8 cellular contexts compared by ENCODE assay signal in genomic region chr2:36356990-36357505, GRCh38. TPM values are rescaled to one million over a fixed set of nuclear protein-coding genes. Genes with fewer than 3 reads are reported as not detected.
DNase-seq lines count a peak whose midpoint lies in the region; ATAC-seq and TF ChIP-seq lines count a peak whose summit lies in the region.

No MANE protein-coding gene starts in this region.

- ATAC-seq in HG02840 (IDR thresholded peaks at IDR 0.05; ENCODE audit: low FRiP score, unreplicated experiment) (peak; percentile 18), mucosa of descending colon (peak; percentile 31), HG03439 (IDR thresholded peaks at IDR 0.05; ENCODE audit: unreplicated experiment) (no peak)

- H3K4me3 ChIP-seq in SJCRH30: peak overlapping the region; percentile 73
- peak overlapping the region; percentile 61 to 95 (median 82) for H3K4me3 ChIP-seq in dorsolateral prefrontal cortex
- H3K4me3 ChIP-seq in mucosa of descending colon: peak overlapping the region; percentile 65
- peak overlapping the region; percentile 24 to 83 (median 66) for H3K4me3 ChIP-seq in thyroid gland (replicated peaks in 1 of 3)

- H3K9me3 ChIP-seq in SJCRH30 (replicated peaks) (no peaks in the 10 kb centered on the region), mucosa of descending colon (no peaks in the 10 kb centered on the region), thyroid gland (no peaks in the 10 kb centered on the region)

- intact Hi-C loops in dorsolateral prefrontal cortex (cut with DNase I) (loop anchor here (5.0 to 10.0 kb wide), 4 partner anchors 100 to 240 kb away; partner anchors contain the start of gene FEZ2 (in 1 of the 2)), mucosa of descending colon (cut with DNase I, micrococcal nuclease) (loop anchor here (10.0 kb wide), 2 partner anchors 148 to 308 kb away; no protein-coding TSS in a partner anchor), thyroid gland (cut with DNase I) (no loop called here)

- H3K27ac ChIP-seq in SJCRH30: peak overlapping the region; percentile 11; the same call in 1 of the 2 replicates
- peak overlapping the region; percentile 1 to 98 (median 91) for H3K27ac ChIP-seq in dorsolateral prefrontal cortex
- peak overlapping the region; percentile 23 to 90 (median 71) for H3K27ac ChIP-seq in thyroid gland

- TF ChIP-seq CTCF in dorsolateral prefrontal cortex (IDR thresholded peaks at IDR 0.05 in 54 of 56, conservative IDR thresholded peaks at IDR 0.05 in 2 of 56; ENCODE audit: low read depth in 1 of 56, partially characterized antibody in 56 of 56) (no peak), mucosa of descending colon (IDR thresholded peaks at IDR 0.05) (no peak), thyroid gland (IDR thresholded peaks at IDR 0.05) (no peak)

- H3K36me3 ChIP-seq in SJCRH30 (no peaks in the 10 kb centered on the region), mucosa of descending colon (ENCODE audit: low read depth) (no peaks in the 10 kb centered on the region), thyroid gland (no peaks in the 10 kb centered on the region)

- DNase-seq in NCI-H524 (lab: John Stamatoyannopoulos, UW) (peak; percentile 22 to 35), NCI-H524 treated with DMSO at 0.1 percent for 48 hours (lab: John Stamatoyannopoulos, UW) (no peak), SJCRH30 (peak; percentile 20 to 40), dorsolateral prefrontal cortex (peak in 2 of 10 donors; percentile 14 to 28), mucosa of descending colon (peak in 2 of 3 donors; percentile 54 to 66), thyroid gland (peak in 1 of 2 donors; percentile 26)

- H3K27me3 ChIP-seq in SJCRH30 (no peaks in the 10 kb centered on the region), dorsolateral prefrontal cortex (no peaks in the 10 kb centered on the region), thyroid gland (no peaks in the 10 kb centered on the region)

- WGBS in thyroid gland, 2 donors: 1% methylated on average over 30 to 31 of the region's 31 CpGs

- H3K4me1 ChIP-seq in SJCRH30: peaks cover 14% of the 10 kb centered on the region
- H3K4me1 ChIP-seq in mucosa of descending colon (ENCODE audit: low read depth): peaks cover 27% of the 10 kb centered on the region
- peaks cover 33 to 54% of the 10 kb centered on the region in 2 donors for H3K4me1 ChIP-seq in thyroid gland

- TF ChIP-seq POLR2A in thyroid gland (IDR thresholded peaks at IDR 0.05): no peak

RNA-seq across cellular contexts. Expression of gene CRIM1, which starts 1.5 kb away (rescaled TPM):
- total RNA-seq in SJCRH30 (2014; rRNA removed; shearing (Covaris generic)): 10.2 and 12.6 TPM in 2 replicates
- total RNA-seq in dorsolateral prefrontal cortex: 100 to 1,000 TPM in 17 of 120 experiments, 10 to 100 TPM in 103; 57.7 to 155 (median 82.6) TPM
- 100 to 1,000 TPM in 1 of 3 donors, 10 to 100 TPM in 2; 66.9 to 104 (median 85.8) TPM for total RNA-seq in mucosa of descending colon
- 100 to 1,000 TPM in 1 of 4 donors, 10 to 100 TPM in 3; 49.5 to 104 (median 71.5) TPM for total RNA-seq in thyroid gland

Comparison
In these comparisons a context has a peak if more than half of its experiments do, and no peak if none do; other contexts are left out.
1. H3K27ac ChIP-seq: peak in every context shown above with its lines; median percentile 91 in dorsolateral prefrontal cortex; 71 in thyroid gland; 11 in SJCRH30.